Comparison of ENCODE assay signal across 23 cellular contexts in genomic region chrX:23626651-23627050, GRCh38. TPM values are rescaled to one million over a fixed set of nuclear protein-coding genes. Genes with fewer than 3 reads are reported as not detected.
DNase-seq lines count a peak whose midpoint lies in the region; ATAC-seq and TF ChIP-seq lines count a peak whose summit lies in the region.
"Had no signal": no experiment of that assay in that cellular context is flagged by ENCODE, and none has a peak within 500 bp of the region (broad histone marks: within the 10 kb centered on the region; RNA-seq: fewer than 3 reads in every experiment).

No MANE protein-coding gene starts in this region.

- BruUV-seq in HCT116 (replicated peaks; lab: Mats Ljungman, UMichigan), result no TSS peak

- RAD21 ChIA-PET in HCT116 (lab: Charles Lee; ENCODE audit: low non-redundant PET in 1 of 2, low total read pairs in 2 of 2, uncharacterized antibody in 2 of 2, unreplicated experiment in 2 of 2), result no interaction called here

- no peak for TF ChIP-seq POLR2A in HCT116 (IDR thresholded peaks at IDR 0.05; ENCODE audit: borderline replicate concordance, extremely low read depth, insufficient read depth, insufficient read length)
- no peak for TF ChIP-seq POLR2A in transverse colon (IDR thresholded peaks at IDR 0.05)

- H3K79me2 ChIP-seq in HCT116 (ENCODE audit: insufficient read depth, low read length), result no peaks in the 10 kb centered on the region

- ATAC-seq in HCT116, result no peak
- no peak for ATAC-seq in HG02840 (IDR thresholded peaks at IDR 0.05; ENCODE audit: low FRiP score, unreplicated experiment)
- no peak for ATAC-seq in activated naive CD8-positive, alpha-beta T cell treated with anti-CD3 and anti-CD28 coated beads, Interleukin-2, amount 50 U/mL, for 24 hours
- ATAC-seq: left ventricle myocardium superior; mucosa of descending colon; psoas muscle; stimulated activated naive CD8-positive, alpha-beta T cell treated with anti-CD3 and anti-CD28 coated beads, Interleukin-15, Interleukin-2, amounts not matched to agents 100 U/mL and 50 U/mL, for 24 hours; T-cell had no signal

- POLR2A ChIA-PET in HCT116 (lab: Charles Lee), result no interaction called here

- no peak overlapping the region for H3K9ac ChIP-seq in HCT116 (ENCODE audit: low read length)

- no peaks in the 10 kb centered on the region for H3K4me1 Mint-ChIP-seq in activated naive CD8-positive, alpha-beta T cell treated with anti-CD3 and anti-CD28 coated beads, Interleukin-2, amount 50 U/mL, for 24 hours
- H3K4me1 Mint-ChIP-seq: activated naive CD8-positive, alpha-beta T cell treated with anti-CD3 and anti-CD28 coated beads for 36 hours; brain; T-cell had no signal

- H3K4me3 Mint-ChIP-seq in activated naive CD8-positive, alpha-beta T cell treated with anti-CD3 and anti-CD28 coated beads, Interleukin-2, amount 50 U/mL, for 24 hours, result no peak overlapping the region
- H3K4me3 Mint-ChIP-seq: activated naive CD8-positive, alpha-beta T cell treated with anti-CD3 and anti-CD28 coated beads for 36 hours; brain; dendritic cell treated with granulocyte-macrophage colony-stimulating factor and Interleukin-4, amounts not matched to agents 40 ng/mL and 50 ng/mL, for 4 days; T-cell had no signal

- 0 out of 2 replicates have a peak, but pooled peaks have one; percentile 10 for TF ChIP-seq RAD21 in HCT116 (IDR thresholded peaks at IDR 0.05; ENCODE audit: low read depth)

- TF ChIP-seq CTCF in GM12864 (IDR thresholded peaks at IDR 0.05; ENCODE audit: low read depth, low read length, missing control alignments) (peak; percentile 12), HCT116 (IDR thresholded peaks at IDR 0.05 in 2 of 3, conservative IDR thresholded peaks at IDR 0.05 in 1 of 3; ENCODE audit: borderline replicate concordance in 1 of 3, insufficient read depth in 1 of 3, low read depth in 2 of 3, low read length in 2 of 3) (peak in 2 of 3 experiments; percentile 19 to 28; a peak in 3 of 6 replicates), astrocyte of the cerebellum (IDR thresholded peaks at IDR 0.05; ENCODE audit: low read depth, low read length, missing control alignments) (peak; percentile 10), kidney epithelial cell (IDR thresholded peaks at IDR 0.05; ENCODE audit: insufficient read depth, low read length, poor library complexity, severe bottlenecking) (peak; percentile 13), transverse colon (IDR thresholded peaks at IDR 0.05) (no peak)

- H3K27me3 ChIP-seq in HCT116 (ENCODE audit: insufficient read depth, low read length), result 0 out of 2 replicates have a peak, but pooled peaks cover 6% of the 10 kb centered on the region
- no peaks in the 10 kb centered on the region for H3K27me3 ChIP-seq in kidney epithelial cell (ENCODE audit: control insufficient read depth, insufficient read depth, low read length)
- H3K27me3 ChIP-seq in transverse colon, result no peaks in the 10 kb centered on the region
- H3K27me3 ChIP-seq: thyroid gland had no signal

- no peaks in the 10 kb centered on the region for H3K27me3 Mint-ChIP-seq in activated naive CD8-positive, alpha-beta T cell treated with anti-CD3 and anti-CD28 coated beads, Interleukin-2, amount 50 U/mL, for 24 hours
- H3K27me3 Mint-ChIP-seq: dendritic cell treated with granulocyte-macrophage colony-stimulating factor and Interleukin-4, amounts not matched to agents 40 ng/mL and 50 ng/mL, for 4 days had no signal

- WGBS in transverse colon (ENCODE audit: low coverage in 1 of 2), 2 donors, result 49 to 100% methylated on average over 1 of the region's 1 CpG

- H3K27ac Mint-ChIP-seq in activated naive CD8-positive, alpha-beta T cell treated with anti-CD3 and anti-CD28 coated beads, Interleukin-2, amount 50 U/mL, for 24 hours, result no peak overlapping the region
- H3K27ac Mint-ChIP-seq: activated naive CD8-positive, alpha-beta T cell treated with anti-CD3 and anti-CD28 coated beads for 36 hours; brain; dendritic cell treated with granulocyte-macrophage colony-stimulating factor and Interleukin-4, amounts not matched to agents 40 ng/mL and 50 ng/mL, for 4 days; T-cell had no signal

- CTCF ChIA-PET in HCT116 (lab: Charles Lee), result no interaction called here

- no peaks in the 10 kb centered on the region for H3K9me3 Mint-ChIP-seq in activated naive CD8-positive, alpha-beta T cell treated with anti-CD3 and anti-CD28 coated beads, Interleukin-2, amount 50 U/mL, for 24 hours
- H3K9me3 Mint-ChIP-seq: activated naive CD8-positive, alpha-beta T cell treated with anti-CD3 and anti-CD28 coated beads for 36 hours; brain; dendritic cell treated with granulocyte-macrophage colony-stimulating factor and Interleukin-4, amounts not matched to agents 40 ng/mL and 50 ng/mL, for 4 days; T-cell had no signal

- no peaks in the 10 kb centered on the region for H3K9me2 ChIP-seq in HCT116 (ENCODE audit: insufficient read depth)

- H3K4me1 ChIP-seq in HCT116 (ENCODE audit: control insufficient read depth in 1 of 2, insufficient read depth in 2 of 2, low read length in 2 of 2), result no peaks in the 10 kb centered on the region
- H3K4me1 ChIP-seq in transverse colon, result no peaks in the 10 kb centered on the region
- H3K4me1 ChIP-seq: psoas muscle, thyroid gland had no signal

- H2AFZ ChIP-seq in HCT116 (ENCODE audit: low read depth, low read length, poor library complexity, severe bottlenecking), result no peak overlapping the region

- H3K4me2 ChIP-seq in HCT116 (ENCODE audit: low read length), result no peak overlapping the region

- TF ChIP-seq EP300 in transverse colon (IDR thresholded peaks at IDR 0.05; ENCODE audit: low read depth), result no peak

- H3K4me3 ChIP-seq in GM12864 (ENCODE audit: low read depth, low read length), result no peak overlapping the region
- H3K4me3 ChIP-seq in HCT116 (replicated peaks in 1 of 2; ENCODE audit: low read depth in 1 of 2, low read length in 2 of 2), result no peak overlapping the region
- no peak overlapping the region for H3K4me3 ChIP-seq in astrocyte of the cerebellum (ENCODE audit: low read depth, low read length)
- H3K4me3 ChIP-seq in kidney epithelial cell (ENCODE audit: low read depth, low read length), result no peak overlapping the region
- H3K4me3 ChIP-seq in transverse colon, result no peak overlapping the region
- H3K4me3 ChIP-seq: mucosa of descending colon, psoas muscle, skin epidermis, thyroid gland had no signal

- H3K27ac ChIP-seq in HCT116 (ENCODE audit: low read depth, low read length) (no peak overlapping the region), transverse colon (no peak overlapping the region)
- H3K27ac ChIP-seq: psoas muscle, skin epidermis, thyroid gland had no signal

- in situ Hi-C loops in astrocyte of the cerebellum (cut with HindIII; ENCODE audit: low sequenced_read_pairs), result no loop called here
- in situ Hi-C loops in transverse colon (cut with MboI; ENCODE audit: low pct_ligation_motif_present in 1 of 4, low pct_unique_long_range_greater_than_20kb in 1 of 4, low sequenced_read_pairs in 3 of 4), result no loop called here

- H4K20me1 ChIP-seq in HCT116 (ENCODE audit: insufficient read depth), result no peaks in the 10 kb centered on the region

- no peaks in the 10 kb centered on the region for H3K36me3 ChIP-seq in HCT116 (ENCODE audit: control insufficient read depth in 1 of 2, insufficient read depth in 2 of 2, low read length in 2 of 2)
- H3K36me3 ChIP-seq in kidney epithelial cell (ENCODE audit: control insufficient read depth, insufficient read depth, low read length), result no peaks in the 10 kb centered on the region
- H3K36me3 ChIP-seq in transverse colon, result no peaks in the 10 kb centered on the region
- H3K36me3 ChIP-seq: thyroid gland had no signal

- intact Hi-C loops in HCT116 (cut with micrococcal nuclease), result no loop called here
- intact Hi-C loops in transverse colon (cut with DNase I; ENCODE audit: low total_unique reads), result no loop called here

- no peaks in the 10 kb centered on the region for H3K36me3 Mint-ChIP-seq in activated naive CD8-positive, alpha-beta T cell treated with anti-CD3 and anti-CD28 coated beads, Interleukin-2, amount 50 U/mL, for 24 hours (ENCODE audit: low read depth)
- H3K36me3 Mint-ChIP-seq: activated naive CD8-positive, alpha-beta T cell treated with anti-CD3 and anti-CD28 coated beads for 36 hours; brain; T-cell had no signal

- DNase-seq in GM12864 (ENCODE audit: low read depth) (no peak), HCT116 (ENCODE audit: low read depth, low spot score) (no peak), astrocyte of the cerebellum (ENCODE audit: low read depth) (no peak), kidney epithelial cell (ENCODE audit: low read depth) (no peak), transverse colon (no peak)
- DNase-seq in activated naive CD8-positive, alpha-beta T cell treated with anti-CD3 and anti-CD28 coated beads, Interleukin-2, amount 50 U/mL, for 24 hours, result no peak
- DNase-seq: activated CD4-positive, alpha-beta T cell treated with anti-CD3 and anti-CD28 coated beads for 48 hours; activated naive CD8-positive, alpha-beta T cell treated with anti-CD3 and anti-CD28 coated beads for 36 hours; DMS79; foreskin fibroblast; left ventricle myocardium superior; mucosa of descending colon; NCI-H1930; NCI-H446 treated with DMSO at 0.1 percent for 48 hours; psoas muscle; stimulated activated CD4-positive, alpha-beta T cell treated with anti-CD3 and anti-CD28 coated beads, Interleukin-4, amount 100 ng/mL, for 1 hour; stimulated activated naive CD8-positive, alpha-beta T cell treated with anti-CD3 and anti-CD28 coated beads, Interleukin-15, Interleukin-2, amounts not matched to agents 100 U/mL and 50 U/mL, for 24 hours; T-cell; thyroid gland had no signal

- H3K9me3 ChIP-seq in HCT116 (ENCODE audit: control insufficient read depth in 1 of 2, insufficient read depth in 1 of 2, low read depth in 1 of 2, low read length in 2 of 2) (no peaks in the 10 kb centered on the region), transverse colon (no peaks in the 10 kb centered on the region)
- H3K9me3 ChIP-seq: mucosa of descending colon, psoas muscle, thyroid gland had no signal

TF ChIP-seq in HCT116, 20 proteins besides CTCF, POLR2A, EP300 and RAD21 (continues in another document):
- TF ChIP-seq EGR1 (IDR thresholded peaks at IDR 0.05; ENCODE audit: low read depth), result no peak
- no peak for TF ChIP-seq TCF7L2 (IDR thresholded peaks at IDR 0.05; ENCODE audit: borderline replicate concordance, extremely low read depth, insufficient read depth, insufficient read length)

RNA-seq across cellular contexts. Expression of gene PRDX4, which starts 40.6 kb away (rescaled TPM):
- total RNA-seq in HCT116 (2021; ENCODE audit: unreplicated experiment) (122 TPM), kidney epithelial cell (181 and 193 TPM in 2 replicates), transverse colon (10 to 100 TPM; 24.3 to 46.2 (median 34.9) TPM)
- polyA plus RNA-seq in HCT116 (2012), result 127 and 152 TPM in 2 replicates

Comparison
In these comparisons a context has a peak if more than half of its experiments do, and no peak if none do; other contexts are left out.
1. CTCF ChIP-seq: peak in GM12864 (single experiment), HCT116 (2 of 3), astrocyte of the cerebellum (single experiment) and kidney epithelial cell (single experiment); none in transverse colon (0 of 5).